Comparison of ENCODE assay signal across 9 cellular contexts in genomic region chr11:64845125-64845735, GRCh38. TPM values are rescaled to one million over a fixed set of nuclear protein-coding genes. Genes with fewer than 3 reads are reported as not detected.
DNase-seq lines count a peak whose midpoint lies in the region; ATAC-seq, FAIRE-seq and TF ChIP-seq lines count a peak whose summit lies in the region.
"Had no signal": no experiment of that assay in that cellular context is flagged by ENCODE, and none has a peak within 500 bp of the region (broad histone marks: within the 10 kb centered on the region; RNA-seq: fewer than 3 reads in every experiment).

No MANE protein-coding gene starts in this region.

- no peaks in the 10 kb centered on the region for H3K9me3 Mint-ChIP-seq in activated naive CD8-positive, alpha-beta T cell treated with anti-CD3 and anti-CD28 coated beads, Interleukin-2, amount 10 ng/mL, durations not matched to agents 7 days and 5 days

- H2BK120ac ChIP-seq in mesendoderm (ENCODE audit: low read depth, low read length), result no peak overlapping the region

- no peak overlapping the region for H2AFZ ChIP-seq in HepG2 (ENCODE audit: low read length)

- H3K4me3 Mint-ChIP-seq in activated naive CD8-positive, alpha-beta T cell treated with anti-CD3 and anti-CD28 coated beads, Interleukin-2, amount 10 ng/mL, durations not matched to agents 7 days and 5 days, result peak overlapping the region; percentile 47

- DNase-seq in HepG2 (ENCODE audit: low spot score) (peak; percentile 42), right lobe of liver (no peak), mesendoderm (no peak)
- DNase-seq in activated naive CD8-positive, alpha-beta T cell treated with anti-CD3 and anti-CD28 coated beads, Interleukin-2, amount 10 ng/mL, durations not matched to agents 7 days and 5 days, result no peak
- no peak for DNase-seq in activated CD8-positive, alpha-beta memory T cell treated with anti-CD3 and anti-CD28 coated beads, Interleukin-2, amount 50 U/mL, for 48 hours
- no peak for DNase-seq in effector CD8-positive, alpha-beta T cell (lab: John Stamatoyannopoulos, UW)
- DNase-seq: SHP77 treated with DMSO at 0.1 percent for 48 hours had no signal

- H3K79me2 ChIP-seq in HepG2 (ENCODE audit: insufficient read depth, low read length) (no peaks in the 10 kb centered on the region), mesendoderm (ENCODE audit: control insufficient read depth, insufficient read depth, low read length) (no peaks in the 10 kb centered on the region)

- intact Hi-C loops in HepG2 (cut with micrococcal nuclease; ENCODE audit: unreplicated experiment), result loop anchor here (5.0 to 10.0 kb wide), 3 partner anchors 43 to 152 kb away; partner anchors contain the start of genes BATF2 and MAP4K2
- intact Hi-C loops in right lobe of liver (cut with DNase I), result loop anchor here in 1 of 2 donors (10.0 kb wide), 1 partner anchor 60 kb away; no protein-coding TSS in a partner anchor

- H4K8ac ChIP-seq in mesendoderm (ENCODE audit: low read depth, low read length), result no peak overlapping the region

- H3K36me3 ChIP-seq in HepG2 (replicated peaks in 1 of 2; ENCODE audit: control insufficient read depth in 1 of 2, insufficient read depth in 2 of 2, low read length in 2 of 2) (no peaks in the 10 kb centered on the region), right lobe of liver (no peaks in the 10 kb centered on the region), mesendoderm (ENCODE audit: control insufficient read depth, insufficient read depth, low read length) (no peaks in the 10 kb centered on the region)

- CTCF ChIA-PET in HepG2 (lab: Yijun Ruan, JAX; ENCODE audit: low intra/inter-chr PET ratio, low total read pairs), result interaction anchor here (4.5 kb wide), 1 partner anchor 49 kb away, joined by 72 read pairs; no protein-coding TSS in a partner anchor

- peak overlapping the region; percentile 58 for H3K27ac Mint-ChIP-seq in activated naive CD8-positive, alpha-beta T cell treated with anti-CD3 and anti-CD28 coated beads, Interleukin-2, amount 10 ng/mL, durations not matched to agents 7 days and 5 days

- H3K18ac ChIP-seq in mesendoderm (ENCODE audit: low read length), result no peak overlapping the region

- no peak overlapping the region for H3K23ac ChIP-seq in mesendoderm (ENCODE audit: low read length)

- POLR2A ChIA-PET in HepG2 (lab: Yijun Ruan, JAX), result interaction anchor here (0.7 to 4.7 kb wide), 7 partner anchors 25 to 1014 kb away, joined by 3 to 30 read pairs (median 4); partner anchors contain the start of genes ARL2, BATF2 and EHD1
- POLR2A ChIA-PET in activated naive CD8-positive, alpha-beta T cell treated with anti-CD3 and anti-CD28 coated beads, Interleukin-2, amount 10 ng/mL, durations not matched to agents 7 days and 5 days (lab: Charles Lee), result interaction anchor here (0.8 to 27.4 kb wide), 3 partner anchors 9 to 59 kb away, joined by 5 to 782 read pairs (median 6); partner anchors contain the start of gene EHD1

- peak overlapping the region; percentile 86 for H2AK5ac ChIP-seq in mesendoderm (ENCODE audit: low read length)

- no peaks in the 10 kb centered on the region for H3K9me3 ChIP-seq in HepG2 (ENCODE audit: low read length)
- H3K9me3 ChIP-seq in right lobe of liver, result no peaks in the 10 kb centered on the region

- H3K27me3 ChIP-seq in HepG2 (ENCODE audit: control insufficient read depth in 1 of 2, insufficient read depth in 2 of 2, low read length in 2 of 2), result no peaks in the 10 kb centered on the region; a peak in 1 of 5 replicates
- H3K27me3 ChIP-seq in right lobe of liver, result no peaks in the 10 kb centered on the region
- H3K27me3 ChIP-seq in mesendoderm (ENCODE audit: insufficient read depth, low read length, poor library complexity), result no peaks in the 10 kb centered on the region

- no peak overlapping the region for H4K5ac ChIP-seq in mesendoderm (ENCODE audit: low read length)

- H3K4me1 ChIP-seq in HepG2 (ENCODE audit: insufficient read depth, low read length) (peaks cover 77% of the 10 kb centered on the region), right lobe of liver (peaks cover 0 to 24% (median 10%) of the 10 kb centered on the region in 4 donors), mesendoderm (ENCODE audit: control insufficient read depth, low read depth, low read length) (peaks cover 11% of the 10 kb centered on the region)

- ATAC-seq in HepG2 (no peak), right lobe of liver (no peak), GM21825 (IDR thresholded peaks at IDR 0.05; ENCODE audit: unreplicated experiment) (no peak), HG03354 (IDR thresholded peaks at IDR 0.05; ENCODE audit: poor library complexity, severe bottlenecking, unreplicated experiment) (no peak)
- no peak for ATAC-seq in activated naive CD8-positive, alpha-beta T cell treated with anti-CD3 and anti-CD28 coated beads, Interleukin-2, amount 10 ng/mL, durations not matched to agents 7 days and 5 days (ENCODE audit: low read depth)

- TF ChIP-seq CTCF in HepG2 (CRISPR knock-in tag; IDR thresholded peaks at IDR 0.05) (no peak), right lobe of liver (IDR thresholded peaks at IDR 0.05) (no peak)

- no peak for TF ChIP-seq EP300 in HepG2 (IDR thresholded peaks at IDR 0.05; ENCODE audit: low read depth in 2 of 2, low read length in 2 of 2)
- TF ChIP-seq EP300 in HepG2 (CRISPR knock-in tag; IDR thresholded peaks at IDR 0.05; ENCODE audit: borderline replicate concordance), result no peak

- peak overlapping the region; percentile 92 for H3K56ac ChIP-seq in mesendoderm (ENCODE audit: low read length)

- no TSS peak for BruUV-seq in HepG2 (replicated peaks; lab: Mats Ljungman, UMichigan)

- no peak for FAIRE-seq in HepG2 (lab: Jason Lieb, UNC)

- 8% methylated on average over 9 of the region's 9 CpGs for WGBS in HepG2 (ENCODE audit: low lambda C conversion rate)
- 26% methylated on average over 8 of the region's 9 CpGs for WGBS in right lobe of liver (ENCODE audit: insufficient coverage, low coverage, low lambda C conversion rate, missing lambda C conversion rate)
- no CpG with 5 or more reads among the region's 9 CpGs for WGBS in mesendoderm (ENCODE audit: extremely low coverage, insufficient coverage, low lambda C conversion rate)

- H3K4me1 Mint-ChIP-seq in activated naive CD8-positive, alpha-beta T cell treated with anti-CD3 and anti-CD28 coated beads, Interleukin-2, amount 10 ng/mL, durations not matched to agents 7 days and 5 days, result peaks cover 33% of the 10 kb centered on the region

- no peak overlapping the region for H2BK15ac ChIP-seq in mesendoderm (replicated peaks; ENCODE audit: low read depth)

- no peak for TF ChIP-seq POLR2A in HepG2 (IDR thresholded peaks at IDR 0.05; ENCODE audit: insufficient read depth in 1 of 2, low read depth in 2 of 2, low read length in 2 of 2)
- no peak for TF ChIP-seq POLR2A in right lobe of liver (IDR thresholded peaks at IDR 0.05)

- in situ Hi-C loops in HepG2 (cut with HindIII; ENCODE audit: extremely low pct_ligation_motif_present, low pct_unique_long_range_greater_than_20kb), result loop anchor here (5.0 kb wide), 1 partner anchor 47 kb away; no protein-coding TSS in a partner anchor

- H3K36me3 Mint-ChIP-seq in activated naive CD8-positive, alpha-beta T cell treated with anti-CD3 and anti-CD28 coated beads, Interleukin-2, amount 10 ng/mL, durations not matched to agents 7 days and 5 days, result no peaks in the 10 kb centered on the region

- H3K9ac ChIP-seq in HepG2 (ENCODE audit: insufficient read depth, low read depth, low read length), result no peak overlapping the region
- H3K9ac ChIP-seq in mesendoderm (ENCODE audit: low read length), result peak overlapping the region; percentile 80

- TF ChIP-seq RAD21 in HepG2 (CRISPR knock-in tag; IDR thresholded peaks at IDR 0.05), result no peak

- no peak overlapping the region for H2BK5ac ChIP-seq in mesendoderm (ENCODE audit: low read length)

- H3K27me3 Mint-ChIP-seq in activated naive CD8-positive, alpha-beta T cell treated with anti-CD3 and anti-CD28 coated beads, Interleukin-2, amount 10 ng/mL, durations not matched to agents 7 days and 5 days, result no peaks in the 10 kb centered on the region

- H3K4me2 ChIP-seq in HepG2 (ENCODE audit: low read depth, low read length) (peak overlapping the region; percentile 99), mesendoderm (ENCODE audit: low read length) (peak overlapping the region; percentile 18)

- no peak overlapping the region for H3K27ac ChIP-seq in HepG2 (ENCODE audit: extremely low read length, insufficient read depth, low read length)
- no peak overlapping the region for H3K27ac ChIP-seq in right lobe of liver
- H3K27ac ChIP-seq in mesendoderm (ENCODE audit: low read depth, low read length), result no peak overlapping the region

- H3K4ac ChIP-seq in mesendoderm (ENCODE audit: low read depth, low read length), result no peak overlapping the region

- peaks cover 4% of the 10 kb centered on the region for H3K79me1 ChIP-seq in mesendoderm (ENCODE audit: low read length)

- peak overlapping the region; percentile 57 to 84 (median 68); a peak in 4 of 6 replicates for H3K4me3 ChIP-seq in HepG2 (replicated peaks in 1 of 3; ENCODE audit: insufficient read depth in 1 of 3, low read depth in 2 of 3, low read length in 3 of 3)
- peak overlapping the region in 1 of 3 donors; percentile 45 for H3K4me3 ChIP-seq in right lobe of liver
- H3K4me3 ChIP-seq in mesendoderm (ENCODE audit: low read length), result no peak overlapping the region

- no peaks in the 10 kb centered on the region for H4K20me1 ChIP-seq in HepG2 (ENCODE audit: insufficient read depth, low read length)

RNA-seq across cellular contexts. Expression of gene CDC42BPG, which starts 0.8 kb away (rescaled TPM):
- total RNA-seq in HepG2 (2016; rRNA removed; fragmentation: Illumina TruSeq; extraction: Trizol) (0.77 and 1.4 TPM in 2 replicates), right lobe of liver (1 to 10 TPM in 1 of 6 experiments, under 1 TPM in 5; 0.63 to 1.1 (median 0.99) TPM)
- total RNA-seq in HepG2 (2016; cell fraction: cytosol; rRNA removed; fragmentation: Illumina TruSeq; extraction: Trizol; ENCODE audit: low read depth), result 0.10 and 0.35 TPM in 2 replicates
- total RNA-seq in HepG2 (2016; cell fraction: insoluble cytoplasmic fraction; rRNA removed; fragmentation: Illumina TruSeq; extraction: Trizol), result 0.42 and 1.4 TPM in 2 replicates
- 0.37 and 0.38 TPM in 2 replicates for total RNA-seq in HepG2 (2016; cell fraction: membrane; rRNA removed; fragmentation: Illumina TruSeq; extraction: Trizol)
- 1.8 and 2.0 TPM in 2 replicates for total RNA-seq in HepG2 (2016; cell fraction: nucleus; rRNA removed; fragmentation: Illumina TruSeq; extraction: Trizol)
- 0.55 and 0.99 TPM in 2 replicates for polyA plus RNA-seq in HepG2 (2011; rRNA removed)
- polyA plus RNA-seq in HepG2 (2011; cell fraction: cytosol; rRNA removed), result 0.34 and 0.54 TPM in 2 replicates
- 6.3 and 7.3 TPM in 2 replicates for polyA plus RNA-seq in HepG2 (2011; cell fraction: nucleus; rRNA removed)
- polyA plus RNA-seq in HepG2 (2012), result 1.2 and 1.3 TPM in 2 replicates
- polyA plus RNA-seq in HepG2 (2016; cell fraction: cytosol; fragmentation: Illumina TruSeq; extraction: Trizol; ENCODE audit: low read depth), result 0.06 and 0.11 TPM in 2 replicates
- polyA plus RNA-seq in HepG2 (2016; cell fraction: insoluble cytoplasmic fraction; fragmentation: Illumina TruSeq; extraction: Trizol; ENCODE audit: low read depth), result 0.63 and 0.75 TPM in 2 replicates
- 0.24 and 0.70 TPM in 2 replicates for polyA plus RNA-seq in HepG2 (2016; cell fraction: membrane; fragmentation: Illumina TruSeq; extraction: Trizol; ENCODE audit: low read depth)
- polyA plus RNA-seq in HepG2 (2016; cell fraction: nucleus; fragmentation: Illumina TruSeq; extraction: Trizol; ENCODE audit: insufficient read depth, low read depth), result 4.9 and 5.6 TPM in 2 replicates
- 1.3 and 2.7 TPM in 2 replicates for polyA minus RNA-seq in HepG2 (2011; rRNA and poly(A)+ RNA removed; ENCODE audit: low replicate concordance)
- 0.59 and 1.6 TPM in 2 replicates for polyA minus RNA-seq in HepG2 (2011; cell fraction: cytosol; rRNA and poly(A)+ RNA removed)
- polyA minus RNA-seq in HepG2 (2011; cell fraction: nucleus; rRNA and poly(A)+ RNA removed), result 1.9 and 4.0 TPM in 2 replicates
- total RNA-seq in activated naive CD8-positive, alpha-beta T cell treated with anti-CD3 and anti-CD28 coated beads, Interleukin-2, amount 10 ng/mL, durations not matched to agents 7 days and 5 days, result 1 to 10 TPM; 3.4 to 3.5 TPM
- 3.2 TPM for polyA plus RNA-seq in mesendoderm (2013, experiment 1 of 2)
- 3.4 TPM for polyA plus RNA-seq in mesendoderm (2013, experiment 2 of 2)

RNA-seq across cellular contexts. Expression of gene EHD1, which starts 33.2 kb away (rescaled TPM):
- 22.0 and 26.6 TPM in 2 replicates for total RNA-seq in HepG2 (2016; rRNA removed; fragmentation: Illumina TruSeq; extraction: Trizol)
- 8.1 and 9.7 TPM in 2 replicates for total RNA-seq in HepG2 (2016; cell fraction: cytosol; rRNA removed; fragmentation: Illumina TruSeq; extraction: Trizol; ENCODE audit: low read depth)
- 22.9 and 29.1 TPM in 2 replicates for total RNA-seq in HepG2 (2016; cell fraction: insoluble cytoplasmic fraction; rRNA removed; fragmentation: Illumina TruSeq; extraction: Trizol)
- 11.0 and 11.5 TPM in 2 replicates for total RNA-seq in HepG2 (2016; cell fraction: membrane; rRNA removed; fragmentation: Illumina TruSeq; extraction: Trizol)
- 16.8 and 19.6 TPM in 2 replicates for total RNA-seq in HepG2 (2016; cell fraction: nucleus; rRNA removed; fragmentation: Illumina TruSeq; extraction: Trizol)
- 23.6 and 29.4 TPM in 2 replicates for polyA plus RNA-seq in HepG2 (2011; rRNA removed)
- polyA plus RNA-seq in HepG2 (2011; cell fraction: cytosol; rRNA removed), result 20.8 and 31.1 TPM in 2 replicates
- polyA plus RNA-seq in HepG2 (2011; cell fraction: nucleus; rRNA removed), result 42.3 and 43.0 TPM in 2 replicates
- 18.8 and 23.3 TPM in 2 replicates for polyA plus RNA-seq in HepG2 (2012)
- polyA plus RNA-seq in HepG2 (2016; cell fraction: cytosol; fragmentation: Illumina TruSeq; extraction: Trizol; ENCODE audit: low read depth), result 3.5 and 3.9 TPM in 2 replicates
- 29.0 and 35.3 TPM in 2 replicates for polyA plus RNA-seq in HepG2 (2016; cell fraction: insoluble cytoplasmic fraction; fragmentation: Illumina TruSeq; extraction: Trizol; ENCODE audit: low read depth)
- 7.9 and 9.3 TPM in 2 replicates for polyA plus RNA-seq in HepG2 (2016; cell fraction: membrane; fragmentation: Illumina TruSeq; extraction: Trizol; ENCODE audit: low read depth)
- polyA plus RNA-seq in HepG2 (2016; cell fraction: nucleus; fragmentation: Illumina TruSeq; extraction: Trizol; ENCODE audit: insufficient read depth, low read depth), result 33.4 and 34.4 TPM in 2 replicates
- polyA minus RNA-seq in HepG2 (2011; rRNA and poly(A)+ RNA removed; ENCODE audit: low replicate concordance), result 63.9 and 78.7 TPM in 2 replicates
- 21.2 and 28.0 TPM in 2 replicates for polyA minus RNA-seq in HepG2 (2011; cell fraction: cytosol; rRNA and poly(A)+ RNA removed)
- polyA minus RNA-seq in HepG2 (2011; cell fraction: nucleus; rRNA and poly(A)+ RNA removed), result 15.5 and 22.1 TPM in 2 replicates
- 10 to 100 TPM; 18.8 to 36.1 (median 26.3) TPM for total RNA-seq in right lobe of liver
- 100 to 1,000 TPM; 187 to 195 TPM for total RNA-seq in activated naive CD8-positive, alpha-beta T cell treated with anti-CD3 and anti-CD28 coated beads, Interleukin-2, amount 10 ng/mL, durations not matched to agents 7 days and 5 days
- polyA plus RNA-seq in mesendoderm (2013, experiment 1 of 2), result 21.1 TPM
- 21.9 TPM for polyA plus RNA-seq in mesendoderm (2013, experiment 2 of 2)

RNA-seq across cellular contexts. Expression of gene MEN1, which starts 34.9 kb away (rescaled TPM):
- total RNA-seq in HepG2 (2016; rRNA removed; fragmentation: Illumina TruSeq; extraction: Trizol) (15.3 and 20.5 TPM in 2 replicates), right lobe of liver (10 to 100 TPM; 13.1 to 21.5 (median 17.0) TPM)
- 3.8 and 4.3 TPM in 2 replicates for total RNA-seq in HepG2 (2016; cell fraction: cytosol; rRNA removed; fragmentation: Illumina TruSeq; extraction: Trizol; ENCODE audit: low read depth)
- 11.7 and 21.5 TPM in 2 replicates for total RNA-seq in HepG2 (2016; cell fraction: insoluble cytoplasmic fraction; rRNA removed; fragmentation: Illumina TruSeq; extraction: Trizol)
- total RNA-seq in HepG2 (2016; cell fraction: membrane; rRNA removed; fragmentation: Illumina TruSeq; extraction: Trizol), result 9.8 and 11.2 TPM in 2 replicates
- total RNA-seq in HepG2 (2016; cell fraction: nucleus; rRNA removed; fragmentation: Illumina TruSeq; extraction: Trizol), result 16.8 and 17.9 TPM in 2 replicates
- polyA plus RNA-seq in HepG2 (2011; rRNA removed), result 27.3 and 30.9 TPM in 2 replicates
- 11.1 and 16.7 TPM in 2 replicates for polyA plus RNA-seq in HepG2 (2011; cell fraction: cytosol; rRNA removed)
- polyA plus RNA-seq in HepG2 (2011; cell fraction: nucleus; rRNA removed), result 97.2 and 109 TPM in 2 replicates
- 19.6 and 26.4 TPM in 2 replicates for polyA plus RNA-seq in HepG2 (2012)
- 5.0 and 5.9 TPM in 2 replicates for polyA plus RNA-seq in HepG2 (2016; cell fraction: cytosol; fragmentation: Illumina TruSeq; extraction: Trizol; ENCODE audit: low read depth)
- polyA plus RNA-seq in HepG2 (2016; cell fraction: insoluble cytoplasmic fraction; fragmentation: Illumina TruSeq; extraction: Trizol; ENCODE audit: low read depth), result 24.4 and 31.0 TPM in 2 replicates
- 13.6 and 15.0 TPM in 2 replicates for polyA plus RNA-seq in HepG2 (2016; cell fraction: membrane; fragmentation: Illumina TruSeq; extraction: Trizol; ENCODE audit: low read depth)
- 70.2 and 70.8 TPM in 2 replicates for polyA plus RNA-seq in HepG2 (2016; cell fraction: nucleus; fragmentation: Illumina TruSeq; extraction: Trizol; ENCODE audit: insufficient read depth, low read depth)
- 38.1 and 40.7 TPM in 2 replicates for polyA minus RNA-seq in HepG2 (2011; rRNA and poly(A)+ RNA removed; ENCODE audit: low replicate concordance)
- polyA minus RNA-seq in HepG2 (2011; cell fraction: cytosol; rRNA and poly(A)+ RNA removed), result 14.8 and 15.4 TPM in 2 replicates
- polyA minus RNA-seq in HepG2 (2011; cell fraction: nucleus; rRNA and poly(A)+ RNA removed), result 11.1 and 15.7 TPM in 2 replicates
- 10 to 100 TPM; 37.4 to 39.0 TPM for total RNA-seq in activated naive CD8-positive, alpha-beta T cell treated with anti-CD3 and anti-CD28 coated beads, Interleukin-2, amount 10 ng/mL, durations not matched to agents 7 days and 5 days
- 46.1 TPM for polyA plus RNA-seq in mesendoderm (2013, experiment 1 of 2)
- polyA plus RNA-seq in mesendoderm (2013, experiment 2 of 2), result 44.6 TPM

RNA-seq across cellular contexts. Expression of gene MAP4K2, which starts 42.2 kb away (rescaled TPM):
- total RNA-seq in HepG2 (2016; rRNA removed; fragmentation: Illumina TruSeq; extraction: Trizol), result 7.8 and 8.3 TPM in 2 replicates
- 3.5 and 4.1 TPM in 2 replicates for total RNA-seq in HepG2 (2016; cell fraction: cytosol; rRNA removed; fragmentation: Illumina TruSeq; extraction: Trizol; ENCODE audit: low read depth)
- 4.8 and 7.6 TPM in 2 replicates for total RNA-seq in HepG2 (2016; cell fraction: insoluble cytoplasmic fraction; rRNA removed; fragmentation: Illumina TruSeq; extraction: Trizol)
- total RNA-seq in HepG2 (2016; cell fraction: membrane; rRNA removed; fragmentation: Illumina TruSeq; extraction: Trizol), result 10.9 and 11.1 TPM in 2 replicates
- total RNA-seq in HepG2 (2016; cell fraction: nucleus; rRNA removed; fragmentation: Illumina TruSeq; extraction: Trizol), result 6.7 and 7.4 TPM in 2 replicates
- 15.5 and 17.6 TPM in 2 replicates for polyA plus RNA-seq in HepG2 (2011; rRNA removed)
- 7.7 and 11.1 TPM in 2 replicates for polyA plus RNA-seq in HepG2 (2011; cell fraction: cytosol; rRNA removed)
- polyA plus RNA-seq in HepG2 (2011; cell fraction: nucleus; rRNA removed), result 71.3 and 101 TPM in 2 replicates
- 8.7 and 10.1 TPM in 2 replicates for polyA plus RNA-seq in HepG2 (2012)
- 5.1 and 6.2 TPM in 2 replicates for polyA plus RNA-seq in HepG2 (2016; cell fraction: cytosol; fragmentation: Illumina TruSeq; extraction: Trizol; ENCODE audit: low read depth)
- 7.8 and 9.1 TPM in 2 replicates for polyA plus RNA-seq in HepG2 (2016; cell fraction: insoluble cytoplasmic fraction; fragmentation: Illumina TruSeq; extraction: Trizol; ENCODE audit: low read depth)
- 9.5 and 11.8 TPM in 2 replicates for polyA plus RNA-seq in HepG2 (2016; cell fraction: membrane; fragmentation: Illumina TruSeq; extraction: Trizol; ENCODE audit: low read depth)
- polyA plus RNA-seq in HepG2 (2016; cell fraction: nucleus; fragmentation: Illumina TruSeq; extraction: Trizol; ENCODE audit: insufficient read depth, low read depth), result 20.0 and 20.1 TPM in 2 replicates
- 25.9 and 40.8 TPM in 2 replicates for polyA minus RNA-seq in HepG2 (2011; rRNA and poly(A)+ RNA removed; ENCODE audit: low replicate concordance)
- polyA minus RNA-seq in HepG2 (2011; cell fraction: cytosol; rRNA and poly(A)+ RNA removed), result 4.3 and 6.6 TPM in 2 replicates
- 8.7 and 10.9 TPM in 2 replicates for polyA minus RNA-seq in HepG2 (2011; cell fraction: nucleus; rRNA and poly(A)+ RNA removed)
- total RNA-seq in right lobe of liver, result 10 to 100 TPM in 1 of 6 experiments, 1 to 10 TPM in 5; 3.4 to 14.7 (median 4.8) TPM
- total RNA-seq in activated naive CD8-positive, alpha-beta T cell treated with anti-CD3 and anti-CD28 coated beads, Interleukin-2, amount 10 ng/mL, durations not matched to agents 7 days and 5 days, result 10 to 100 TPM; 92.0 to 96.2 TPM
- polyA plus RNA-seq in mesendoderm (2013, experiment 1 of 2), result 10.2 TPM
- 10.2 TPM for polyA plus RNA-seq in mesendoderm (2013, experiment 2 of 2)
